26 cellular contexts compared by ENCODE assay signal in the genomic region with DNA sequence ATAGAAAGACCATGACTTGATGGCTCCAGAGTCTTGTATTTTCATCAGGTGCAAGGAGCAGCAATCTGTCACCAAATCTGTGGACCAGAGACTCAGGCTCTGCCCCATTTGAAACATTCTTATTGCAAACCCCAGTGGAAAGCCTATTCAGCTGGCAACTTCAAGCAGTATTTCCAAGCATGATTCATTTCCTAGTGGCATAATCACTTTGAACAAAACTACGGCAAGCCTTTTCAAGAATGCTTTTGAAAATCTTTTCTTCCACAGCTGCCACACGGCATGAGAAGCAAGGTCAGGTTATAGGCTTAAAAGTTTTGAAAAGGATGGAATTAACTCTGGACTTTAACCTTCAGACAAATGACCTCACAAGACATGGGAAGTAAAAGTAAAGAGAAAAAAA.
DNase-seq lines count a peak whose midpoint lies in the region; ATAC-seq, FAIRE-seq and TF ChIP-seq lines count a peak whose summit lies in the region.
"Had no signal": no experiment of that assay in that cellular context is flagged by ENCODE, and none has a peak within 500 bp of the region (broad histone marks: within the 10 kb centered on the region; RNA-seq: fewer than 3 reads in every experiment).

No MANE protein-coding gene starts in this region.

- no peaks in the 10 kb centered on the region for H3K4me1 ChIP-seq in adipocyte (ENCODE audit: control insufficient read depth, insufficient read depth, low read length)
- peaks cover 3% of the 10 kb centered on the region for H3K4me1 ChIP-seq in endothelial cell of umbilical vein (ENCODE audit: control insufficient read depth, extremely low read depth, insufficient read depth, low read length)
- H3K4me1 ChIP-seq in neural progenitor cell = peaks cover 11% of the 10 kb centered on the region
- H3K4me1 ChIP-seq: HAP-1, psoas muscle had no signal

- H3K27me3 Mint-ChIP-seq in neural progenitor cell (ENCODE audit: insufficient read depth, low read depth) = no peaks in the 10 kb centered on the region
- peaks cover 1 to 8% of the 10 kb centered on the region in 2 donors for H3K27me3 Mint-ChIP-seq in natural killer cell treated with Interleukin-12 subunit alpha and Interleukin-12 subunit beta and Interleukin-15 and Interleukin-18, amount 100 ng/mL, for 72 hours

- H3K9ac ChIP-seq in adipocyte (ENCODE audit: low read length) = no peak overlapping the region
- H3K9ac ChIP-seq in endothelial cell of umbilical vein (replicated peaks; ENCODE audit: extremely low read depth, insufficient read depth, low read length) = no peak overlapping the region
- no peak overlapping the region for H3K9ac ChIP-seq in neural progenitor cell

- H3F3A ChIP-seq in neural progenitor cell (ENCODE audit: low read depth) = no peaks in the 10 kb centered on the region

- H4K20me1 ChIP-seq in endothelial cell of umbilical vein (replicated peaks; ENCODE audit: control insufficient read depth, extremely low read depth, insufficient read depth, low read length) (no peaks in the 10 kb centered on the region), neural progenitor cell (ENCODE audit: low read depth) (no peaks in the 10 kb centered on the region)

- FAIRE-seq in endothelial cell of umbilical vein (lab: Jason Lieb, UNC) = peak; percentile 98
- FAIRE-seq: GM12891 had no signal

- H3K4me3 ChIP-seq in adipocyte (ENCODE audit: low read length) (no peak overlapping the region), endothelial cell of umbilical vein (replicated peaks in 1 of 3; ENCODE audit: insufficient read depth in 1 of 3, low read depth in 1 of 3, low read length in 3 of 3) (no peak overlapping the region), neural progenitor cell (no peak overlapping the region)
- H3K4me3 ChIP-seq: HAP-1, psoas muscle, SK-N-MC had no signal

- H3K36me3 Mint-ChIP-seq in neural progenitor cell = no peaks in the 10 kb centered on the region
- no peaks in the 10 kb centered on the region for H3K36me3 Mint-ChIP-seq in natural killer cell treated with Interleukin-12 subunit alpha and Interleukin-12 subunit beta and Interleukin-15 and Interleukin-18, amount 100 ng/mL, for 72 hours

- TF ChIP-seq POLR2A in endothelial cell of umbilical vein (IDR thresholded peaks at IDR 0.05; ENCODE audit: low read depth, low read length) = no peak

- CTCF ChIA-PET in endothelial cell of umbilical vein (lab: Charles Lee) = interaction anchor here (0.9 to 1.1 kb wide), 3 partner anchors 20 to 237 kb away, joined by 3 to 5 read pairs (median 5); no protein-coding TSS in a partner anchor

- dilution Hi-C loops in endothelial cell of umbilical vein (cut with MboI; ENCODE audit: extremely low pct_ligation_motif_present, low sequenced_read_pairs) = no loop called here

- H3K27ac Mint-ChIP-seq in neural progenitor cell = peak overlapping the region; percentile 79
- H3K27ac Mint-ChIP-seq in natural killer cell treated with Interleukin-12 subunit alpha and Interleukin-12 subunit beta and Interleukin-15 and Interleukin-18, amount 100 ng/mL, for 72 hours = no peak overlapping the region
- H3K27ac Mint-ChIP-seq: activated CD4-positive, alpha-beta T cell treated with anti-CD3 and anti-CD28 coated beads, Interleukin-2, amount 10 ng/mL, durations not matched to agents 7 days and 5 days; activated T-cell treated with anti-CD3 and anti-CD28 coated beads, Interleukin-2, amount 50 U/mL, for 72 hours had no signal

- POLR2A ChIA-PET in endothelial cell of umbilical vein (lab: Charles Lee) = no interaction called here

- peak overlapping the region; percentile 36 for H3K4me2 ChIP-seq in endothelial cell of umbilical vein (ENCODE audit: insufficient read depth, low read length)
- no peak overlapping the region for H3K4me2 ChIP-seq in neural progenitor cell

- no TSS peak for BruUV-seq in endothelial cell of umbilical vein (replicated peaks; lab: Mats Ljungman, UMichigan)

- no peaks in the 10 kb centered on the region for H3K27me3 ChIP-seq in adipocyte (replicated peaks; ENCODE audit: control insufficient read depth, insufficient read depth, low read length)
- no peaks in the 10 kb centered on the region for H3K27me3 ChIP-seq in endothelial cell of umbilical vein (ENCODE audit: control insufficient read depth in 2 of 2, insufficient read depth in 2 of 2, low read length in 2 of 2)
- no peaks in the 10 kb centered on the region for H3K27me3 ChIP-seq in neural progenitor cell
- H3K27me3 ChIP-seq: neutrophil had no signal

- H3K9me3 ChIP-seq in adipocyte (ENCODE audit: control insufficient read depth, low read length) (no peaks in the 10 kb centered on the region), endothelial cell of umbilical vein (replicated peaks; ENCODE audit: control insufficient read depth, insufficient read depth, low read length) (no peaks in the 10 kb centered on the region), neural progenitor cell (ENCODE audit: low read depth) (no peaks in the 10 kb centered on the region)
- H3K9me3 ChIP-seq: HAP-1, neutrophil, psoas muscle had no signal

- ATAC-seq in natural killer cell treated with Interleukin-12 subunit alpha and Interleukin-12 subunit beta and Interleukin-15 and Interleukin-18, amount 100 ng/mL, for 72 hours = no peak
- ATAC-seq in GM21526 (IDR thresholded peaks at IDR 0.05; ENCODE audit: low FRiP score, unreplicated experiment) = no peak
- ATAC-seq: activated T-cell treated with anti-CD3 and anti-CD28 coated beads, Interleukin-2, amount 50 U/mL, for 72 hours; esophagus mucosa; psoas muscle had no signal

- H2AFZ ChIP-seq in endothelial cell of umbilical vein (ENCODE audit: low read depth, low read length) = no peak overlapping the region
- H2AFZ ChIP-seq in neural progenitor cell (replicated peaks) = no peak overlapping the region

- peaks cover 50% of the 10 kb centered on the region for H3K4me1 Mint-ChIP-seq in neural progenitor cell
- H3K4me1 Mint-ChIP-seq in natural killer cell treated with Interleukin-12 subunit alpha and Interleukin-12 subunit beta and Interleukin-15 and Interleukin-18, amount 100 ng/mL, for 72 hours (ENCODE audit: low read depth in 2 of 2) = no peaks in the 10 kb centered on the region
- H3K4me1 Mint-ChIP-seq: activated CD4-positive, alpha-beta T cell treated with anti-CD3 and anti-CD28 coated beads, Interleukin-2, amount 10 ng/mL, durations not matched to agents 7 days and 5 days had no signal

- no peaks in the 10 kb centered on the region for H3K9me3 Mint-ChIP-seq in neural progenitor cell
- no peaks in the 10 kb centered on the region for H3K9me3 Mint-ChIP-seq in natural killer cell treated with Interleukin-12 subunit alpha and Interleukin-12 subunit beta and Interleukin-15 and Interleukin-18, amount 100 ng/mL, for 72 hours
- H3K9me3 Mint-ChIP-seq: activated CD4-positive, alpha-beta T cell treated with anti-CD3 and anti-CD28 coated beads, Interleukin-2, amount 10 ng/mL, durations not matched to agents 7 days and 5 days; activated T-cell treated with anti-CD3 and anti-CD28 coated beads, Interleukin-2, amount 50 U/mL, for 72 hours had no signal

- no peaks in the 10 kb centered on the region for H3K9me1 ChIP-seq in endothelial cell of umbilical vein (replicated peaks; ENCODE audit: control insufficient read depth, extremely low read depth, insufficient read depth, low read length)

- no peak overlapping the region for H3K4me3 Mint-ChIP-seq in neural progenitor cell
- no peak overlapping the region for H3K4me3 Mint-ChIP-seq in natural killer cell treated with Interleukin-12 subunit alpha and Interleukin-12 subunit beta and Interleukin-15 and Interleukin-18, amount 100 ng/mL, for 72 hours
- H3K4me3 Mint-ChIP-seq: activated CD4-positive, alpha-beta T cell treated with anti-CD3 and anti-CD28 coated beads, Interleukin-2, amount 10 ng/mL, durations not matched to agents 7 days and 5 days had no signal

- TF ChIP-seq CTCF in endothelial cell of umbilical vein (IDR thresholded peaks at IDR 0.05; ENCODE audit: extremely low read depth in 1 of 2, insufficient read depth in 1 of 2, low read depth in 1 of 2, low read length in 2 of 2) (no peak), neural progenitor cell (IDR thresholded peaks at IDR 0.05) (no peak)

- intact Hi-C loops in endothelial cell of umbilical vein (cut with micrococcal nuclease) = no loop called here

- H3K27ac ChIP-seq in endothelial cell of umbilical vein (ENCODE audit: insufficient read depth, low read depth, low read length) (no peak overlapping the region), neural progenitor cell (no peak overlapping the region)
- H3K27ac ChIP-seq: C4-2B, neutrophil, psoas muscle, SK-N-MC had no signal

- H3K36me3 ChIP-seq in adipocyte (ENCODE audit: control insufficient read depth, insufficient read depth, low read length, severe bottlenecking) (no peaks in the 10 kb centered on the region), endothelial cell of umbilical vein (ENCODE audit: control insufficient read depth in 2 of 2, extremely low read depth in 1 of 2, insufficient read depth in 2 of 2, low read length in 2 of 2) (no peaks in the 10 kb centered on the region), neural progenitor cell (no peaks in the 10 kb centered on the region)
- H3K36me3 ChIP-seq: HAP-1, neutrophil had no signal

- H3K79me2 ChIP-seq in endothelial cell of umbilical vein (ENCODE audit: control insufficient read depth, insufficient read depth, low read length) (no peaks in the 10 kb centered on the region), neural progenitor cell (ENCODE audit: low read depth) (no peaks in the 10 kb centered on the region)

- DNase-seq in GM03348 (ENCODE audit: low spot score) (peak; percentile 22), adipocyte (ENCODE audit: low read depth) (peak; percentile 40), endothelial cell of umbilical vein (ENCODE audit: low read depth, low spot score) (peak; percentile 79), neural progenitor cell (ENCODE audit: low spot score) (no peak), NCI-H187 (lab: John Stamatoyannopoulos, UW) (no peak), H4 (ENCODE audit: low spot score) (no peak)
- no peak for DNase-seq in natural killer cell treated with Interleukin-12 subunit alpha and Interleukin-12 subunit beta and Interleukin-15 and Interleukin-18, amount 100 ng/mL, for 72 hours (ENCODE audit: low spot score)
- DNase-seq: activated CD4-positive, alpha-beta T cell treated with anti-CD3 and anti-CD28 coated beads, Interleukin-2, amount 10 ng/mL, durations not matched to agents 7 days and 5 days; activated naive CD4-positive, alpha-beta T cell treated with anti-CD3 and anti-CD28 coated beads, Interleukin-2, amount 50 U/mL, for 16 hours; activated T-cell treated with anti-CD3 and anti-CD28 coated beads, Interleukin-2, amount 50 U/mL, for 72 hours; aorta; Calu3; effector CD4-positive, alpha-beta T cell; kidney glomerular epithelial cell; NCI-H1092; NCI-H2029; psoas muscle; RPMI8226; T-helper 9 cell had no signal

TF ChIP-seq in endothelial cell of umbilical vein, 7 proteins besides CTCF, POLR2A, EP300 and RAD21:
- TF ChIP-seq FOS (IDR thresholded peaks at IDR 0.05; ENCODE audit: borderline replicate concordance, insufficient read depth, low read length) (peak; percentile 73), JUN (IDR thresholded peaks at IDR 0.05; ENCODE audit: borderline replicate concordance, insufficient read depth, insufficient read length, low read depth) (peak; percentile 27), POLR2AphosphoS5 (IDR thresholded peaks at IDR 0.05; ENCODE audit: insufficient read depth, low read depth, low read length) (no peak)

Comparison
In these comparisons a context has a peak if more than half of its experiments do, and no peak if none do; other contexts are left out.
1. DNase-seq: peak in GM03348 (single experiment), adipocyte (single experiment) and endothelial cell of umbilical vein (single experiment); none in neural progenitor cell (single experiment), natural killer cell treated with Interleukin-12 subunit alpha and Interleukin-12 subunit beta and Interleukin-15 and Interleukin-18, amount 100 ng/mL, for 72 hours (single experiment), NCI-H187 (0 of 2) and H4 (single experiment).